9 cellular contexts compared by ENCODE assay signal in the genomic region with DNA sequence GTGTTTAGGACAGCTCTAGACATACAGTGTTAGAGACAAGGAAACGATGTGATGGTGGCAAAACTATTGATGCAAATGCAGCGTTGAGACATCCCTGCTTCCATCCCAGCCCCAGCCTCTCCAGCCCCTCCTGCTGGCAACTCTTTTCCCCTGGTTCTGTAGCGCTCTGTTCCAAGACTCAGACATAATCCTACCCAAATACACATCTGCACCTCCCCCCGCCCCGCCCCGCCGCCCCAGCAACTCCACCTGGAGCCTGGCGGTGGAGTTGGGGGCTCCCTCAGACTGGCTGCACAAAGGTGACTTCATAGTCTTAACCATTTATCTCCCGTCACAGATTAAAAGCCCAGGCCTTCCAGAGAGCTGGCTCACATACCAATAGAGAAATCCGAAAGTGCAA. TPM values are rescaled to one million over a fixed set of nuclear protein-coding genes. Genes with fewer than 3 reads are reported as not detected.
A peak's percentile ranks its signal among the peaks of the same experiment; 100 is the strongest.
DNase-seq lines count a peak whose midpoint lies in the region; ATAC-seq and TF ChIP-seq lines count a peak whose summit lies in the region.
"Had no signal": no experiment of that assay in that cellular context is flagged by ENCODE, and none has a peak within 500 bp of the region (broad histone marks: within the 10 kb centered on the region; RNA-seq: fewer than 3 reads in every experiment).

No MANE protein-coding gene starts in this region.

- TF ChIP-seq CTCF in fibroblast of lung (conservative IDR thresholded peaks at IDR 0.05 in 1 of 2, IDR thresholded peaks at IDR 0.05 in 1 of 2; ENCODE audit: low read depth in 1 of 2, low read length in 2 of 2) (peak; percentile 47 to 63), neural crest cell (conservative IDR thresholded peaks at IDR 0.05) (peak; percentile 54), coronary artery (IDR thresholded peaks at IDR 0.05) (no peak)

- H3K4me1 ChIP-seq in fibroblast of lung (ENCODE audit: control insufficient read depth, extremely low read depth, insufficient read depth, low read length): no peaks in the 10 kb centered on the region

- H3K27ac Mint-ChIP-seq in neural crest cell (ENCODE audit: unreplicated experiment): no peak overlapping the region
- H3K27ac Mint-ChIP-seq in activated CD8-positive, alpha-beta memory T cell treated with anti-CD3 and anti-CD28 coated beads, Interleukin-2, amount 10 ng/mL, durations not matched to agents 7 days and 5 days: no peak overlapping the region

- no peaks in the 10 kb centered on the region for H3K9me3 Mint-ChIP-seq in neural crest cell
- H3K9me3 Mint-ChIP-seq in activated CD8-positive, alpha-beta memory T cell treated with anti-CD3 and anti-CD28 coated beads, Interleukin-2, amount 10 ng/mL, durations not matched to agents 7 days and 5 days (ENCODE audit: low read depth): peaks cover 5% of the 10 kb centered on the region

- no peaks in the 10 kb centered on the region for H3K36me3 Mint-ChIP-seq in neural crest cell (ENCODE audit: low read depth)
- no peaks in the 10 kb centered on the region for H3K36me3 Mint-ChIP-seq in activated CD8-positive, alpha-beta memory T cell treated with anti-CD3 and anti-CD28 coated beads, Interleukin-2, amount 10 ng/mL, durations not matched to agents 7 days and 5 days

- no peak overlapping the region for H3K4me3 Mint-ChIP-seq in neural crest cell
- H3K4me3 Mint-ChIP-seq in activated CD8-positive, alpha-beta memory T cell treated with anti-CD3 and anti-CD28 coated beads, Interleukin-2, amount 10 ng/mL, durations not matched to agents 7 days and 5 days: no peak overlapping the region

- no peaks in the 10 kb centered on the region for H3K36me3 ChIP-seq in fibroblast of lung (ENCODE audit: control insufficient read depth, insufficient read depth, low read length)

- no peak overlapping the region for H3K4me3 ChIP-seq in fibroblast of lung (replicated peaks in 1 of 4; ENCODE audit: control extremely low read depth in 1 of 4, insufficient read depth in 1 of 4, low read depth in 3 of 4, low read length in 4 of 4)
- H3K4me3 ChIP-seq in coronary artery: no peak overlapping the region

- H3K27ac ChIP-seq in fibroblast of lung (ENCODE audit: insufficient read depth, low read length): no peak overlapping the region
- H3K27ac ChIP-seq in coronary artery: no peak overlapping the region

- CTCF ChIA-PET in activated CD8-positive, alpha-beta memory T cell treated with anti-CD3 and anti-CD28 coated beads, Interleukin-2, amount 10 ng/mL, durations not matched to agents 7 days and 5 days (lab: Charles Lee): no interaction called here

- H3K9me3 ChIP-seq in fibroblast of lung (ENCODE audit: control insufficient read depth, insufficient read depth, low read depth, low read length): no peaks in the 10 kb centered on the region

- ATAC-seq in activated CD8-positive, alpha-beta memory T cell treated with anti-CD3 and anti-CD28 coated beads, Interleukin-2, amount 10 ng/mL, durations not matched to agents 7 days and 5 days: no peak
- ATAC-seq in HG02852 (IDR thresholded peaks at IDR 0.05; ENCODE audit: unreplicated experiment): no peak

- H3K27me3 Mint-ChIP-seq in neural crest cell (ENCODE audit: low read depth): no peaks in the 10 kb centered on the region
- peaks cover 9% of the 10 kb centered on the region for H3K27me3 Mint-ChIP-seq in activated CD8-positive, alpha-beta memory T cell treated with anti-CD3 and anti-CD28 coated beads, Interleukin-2, amount 10 ng/mL, durations not matched to agents 7 days and 5 days

- H3K9ac ChIP-seq in fibroblast of lung (ENCODE audit: insufficient read depth, low read length): no peak overlapping the region

- DNase-seq in D341Med (ENCODE audit: low spot score) (peak; percentile 82), NCI-H524 treated with DMSO at 0.1 percent for 48 hours (lab: John Stamatoyannopoulos, UW) (peak; percentile 15), fibroblast of lung (ENCODE audit: low read depth in 2 of 2) (peak in 1 of 2 donors; percentile 23), neural crest cell (ENCODE audit: low read depth, low spot score) (peak; percentile 26), GM03348 (ENCODE audit: low spot score) (no peak), coronary artery (ENCODE audit: low spot score) (no peak)
- DNase-seq in activated CD8-positive, alpha-beta memory T cell treated with anti-CD3 and anti-CD28 coated beads, Interleukin-2, amount 10 ng/mL, durations not matched to agents 7 days and 5 days: no peak
- DNase-seq: cortex of kidney had no signal

- no peaks in the 10 kb centered on the region for H3K27me3 ChIP-seq in fibroblast of lung (ENCODE audit: control insufficient read depth, insufficient read depth, low read length)

- H3K4me2 ChIP-seq in fibroblast of lung (ENCODE audit: extremely low read depth, insufficient read depth, low read length): no peak overlapping the region

- H4K20me1 ChIP-seq in fibroblast of lung (ENCODE audit: control insufficient read depth, extremely low read depth, insufficient read depth, low read length): no peaks in the 10 kb centered on the region

- H3K79me2 ChIP-seq in fibroblast of lung (ENCODE audit: control insufficient read depth, insufficient read depth, low read length): no peaks in the 10 kb centered on the region

- H3K4me1 Mint-ChIP-seq in neural crest cell: no peaks in the 10 kb centered on the region
- no peaks in the 10 kb centered on the region for H3K4me1 Mint-ChIP-seq in activated CD8-positive, alpha-beta memory T cell treated with anti-CD3 and anti-CD28 coated beads, Interleukin-2, amount 10 ng/mL, durations not matched to agents 7 days and 5 days

- no peak overlapping the region for H2AFZ ChIP-seq in fibroblast of lung (ENCODE audit: low read length)

RNA-seq across cellular contexts. Expression of a gene that starts 7.2 kb away (rescaled TPM):
- total RNA-seq in fibroblast of lung (39.3 and 45.4 TPM in 2 replicates), neural crest cell (15.4 and 16.2 TPM in 2 replicates)
- 39.4 and 52.7 TPM in 2 replicates for polyA plus RNA-seq in fibroblast of lung
- polyA plus RNA-seq in fibroblast of lung (2012): 23.8 and 28.1 TPM in 2 replicates
- 10.0 and 12.8 TPM in 2 replicates for polyA minus RNA-seq in fibroblast of lung (ENCODE audit: low replicate concordance)
- total RNA-seq in activated CD8-positive, alpha-beta memory T cell treated with anti-CD3 and anti-CD28 coated beads, Interleukin-2, amount 10 ng/mL, durations not matched to agents 7 days and 5 days: 10 to 100 TPM; 14.5 to 15.2 TPM

Comparison
In these comparisons a context has a peak if more than half of its experiments do, and no peak if none do; other contexts are left out.
1. DNase-seq: peak in D341Med (single experiment), NCI-H524 treated with DMSO at 0.1 percent for 48 hours (single experiment) and neural crest cell (single experiment); none in activated CD8-positive, alpha-beta memory T cell treated with anti-CD3 and anti-CD28 coated beads, Interleukin-2, amount 10 ng/mL, durations not matched to agents 7 days and 5 days (single experiment), GM03348 (single experiment) and coronary artery (single experiment).